Comparison of ENCODE assay signal across 1 cellular context in the genomic region with DNA sequence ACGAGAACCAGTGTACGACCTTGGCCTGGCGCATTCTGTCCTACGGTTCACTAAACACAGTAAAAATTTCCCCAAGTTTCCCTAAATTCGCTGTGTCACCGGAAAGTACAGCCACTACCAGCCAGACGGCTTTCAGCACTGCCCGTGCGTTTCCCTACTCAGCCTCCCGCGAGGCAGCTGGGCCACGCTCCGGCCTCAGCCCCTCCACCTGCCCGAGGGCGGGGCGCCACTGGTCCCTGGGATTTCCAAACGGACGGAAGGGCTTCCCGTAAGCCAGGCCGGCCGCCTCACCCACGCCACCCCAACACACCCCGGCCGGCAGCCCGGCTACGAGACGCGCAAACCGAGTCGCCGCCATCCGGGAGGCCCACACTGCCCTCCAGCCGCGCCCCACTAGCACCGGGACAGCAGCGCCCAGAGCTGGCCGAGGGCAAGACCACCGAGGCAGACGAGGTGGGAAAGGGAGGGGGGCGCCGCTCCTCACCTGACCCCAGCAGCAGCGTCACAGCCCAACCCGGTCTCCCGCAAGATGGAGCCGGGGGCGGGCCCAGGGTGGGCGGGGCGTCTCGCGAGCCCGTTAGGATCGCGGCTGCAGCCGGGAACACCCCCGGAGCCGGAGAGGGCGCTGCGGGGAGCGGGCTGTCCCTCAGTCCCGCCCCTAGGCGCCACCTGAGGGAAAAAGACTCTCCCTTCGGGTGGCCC.
TF ChIP-seq lines count a peak whose summit lies in the region.

A gene (minus strand): TSS at position 531 of the 702 bp plus-strand sequence. CDS start 13,202 bp downstream, outside the sequence.

TF ChIP-seq in K562, 482 proteins besides CTCF, POLR2A, EP300 and RAD21 (continued from another document and continues in another):
- TF ChIP-seq, protein P1, sequence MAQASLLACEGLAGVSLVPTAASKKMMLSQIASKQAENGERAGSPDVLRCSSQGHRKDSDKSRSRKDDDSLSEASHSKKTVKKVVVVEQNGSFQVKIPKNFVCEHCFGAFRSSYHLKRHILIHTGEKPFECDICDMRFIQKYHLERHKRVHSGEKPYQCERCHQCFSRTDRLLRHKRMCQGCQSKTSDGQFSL (CRISPR knock-in tag; IDR thresholded peaks at IDR 0.05) = no peak; the same call in 1 of the 2 replicates
- TF ChIP-seq, protein P1 (tag; IDR thresholded peaks at IDR 0.05) = no peak
- TF ChIP-seq, protein P2, sequence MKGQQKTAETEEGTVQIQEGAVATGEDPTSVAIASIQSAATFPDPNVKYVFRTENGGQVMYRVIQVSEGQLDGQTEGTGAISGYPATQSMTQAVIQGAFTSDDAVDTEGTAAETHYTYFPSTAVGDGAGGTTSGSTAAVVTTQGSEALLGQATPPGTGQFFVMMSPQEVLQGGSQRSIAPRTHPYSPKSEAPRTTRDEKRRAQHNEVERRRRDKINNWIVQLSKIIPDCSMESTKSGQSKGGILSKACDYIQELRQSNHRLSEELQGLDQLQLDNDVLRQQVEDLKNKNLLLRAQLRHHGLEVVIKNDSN (CRISPR knock-in tag; IDR thresholded peaks at IDR 0.05) = peak; percentile 65
- TF ChIP-seq EGR1 (conservative IDR thresholded peaks at IDR 0.05) (peak; percentile 95), KHSRP (IDR thresholded peaks at IDR 0.05) (no peak), ESRRA (IDR thresholded peaks at IDR 0.05; ENCODE audit: borderline replicate concordance, low read depth) (0 out of 2 replicates have a peak, but pooled peaks have one; percentile 40), BRF1 (IDR thresholded peaks at IDR 0.05; ENCODE audit: borderline replicate concordance, extremely low read depth, insufficient read length) (no peak), MIER1 (IDR thresholded peaks at IDR 0.05; ENCODE audit: low read depth) (peak; percentile 10; the same call in 1 of the 2 replicates), SIN3B (IDR thresholded peaks at IDR 0.05; ENCODE audit: low read depth) (no peak), NONO (IDR thresholded peaks at IDR 0.05; ENCODE audit: low read depth in 2 of 2, low read length in 1 of 2) (peak; percentile 49 to 70), PCBP1 (IDR thresholded peaks at IDR 0.05; ENCODE audit: low read depth, low read length, poor library complexity, severe bottlenecking) (peak; percentile 91), RFX5 (IDR thresholded peaks at IDR 0.05; ENCODE audit: low read depth, low read length) (no peak), GABPA (tag; conservative IDR thresholded peaks at IDR 0.05; ENCODE audit: low read depth) (peak; percentile 57), CBX1 (IDR thresholded peaks at IDR 0.05; ENCODE audit: low read depth) (peak; percentile 52; the same call in 1 of the 2 replicates), CBFA2T2 (conservative IDR thresholded peaks at IDR 0.05) (no peak), MYC (IDR thresholded peaks at IDR 0.05; ENCODE audit: low read depth, low read length) (peak; percentile 40; the same call in 1 of the 2 replicates), MYC (CRISPR knock-in tag; IDR thresholded peaks at IDR 0.05; ENCODE audit: borderline replicate concordance, low read depth) (peak; percentile 66; the same call in 1 of the 2 replicates), CBFA2T3 (IDR thresholded peaks at IDR 0.05) (0 out of 2 replicates have a peak, but pooled peaks have one; percentile 4), ERF (CRISPR knock-in tag; IDR thresholded peaks at IDR 0.05) (0 out of 2 replicates have a peak, but pooled peaks have one; percentile 51), KLF13 (tag; IDR thresholded peaks at IDR 0.05; ENCODE audit: borderline replicate concordance, low read depth) (peak; percentile 69; the same call in 1 of the 2 replicates), CBX8 (IDR thresholded peaks at IDR 0.05; ENCODE audit: borderline replicate concordance, extremely low read depth, low read depth, low read length, poor library complexity, severe bottlenecking) (no peak), SMAD2 (IDR thresholded peaks at IDR 0.05; ENCODE audit: low read depth, low read length) (no peak), C11orf30 (IDR thresholded peaks at IDR 0.05; ENCODE audit: low read depth) (peak; percentile 97), PHB2 (IDR thresholded peaks at IDR 0.05; ENCODE audit: low read depth) (no peak), GATAD2B (IDR thresholded peaks at IDR 0.05; ENCODE audit: borderline replicate concordance) (no peak; the same call in 1 of the 2 replicates), BHLHE40 (IDR thresholded peaks at IDR 0.05; ENCODE audit: low read length) (peak; percentile 16; the same call in 1 of the 2 replicates), MAFG (tag; conservative IDR thresholded peaks at IDR 0.05) (peak; percentile 92), SAP30 (IDR thresholded peaks at IDR 0.05; ENCODE audit: borderline replicate concordance, insufficient read depth, low read depth, low read length, poor library complexity, severe bottlenecking) (peak; percentile 67), ETV6 (IDR thresholded peaks at IDR 0.05; ENCODE audit: borderline replicate concordance in 1 of 2, low read depth in 2 of 2, low read length in 1 of 2) (0 out of 4 replicates have a peak, but pooled peaks of 1 of the 2 experiments have one; percentile 32), ETV6 (CRISPR knock-in tag; IDR thresholded peaks at IDR 0.05; ENCODE audit: borderline replicate concordance) (no peak)
- TF ChIP-seq, protein P3, sequence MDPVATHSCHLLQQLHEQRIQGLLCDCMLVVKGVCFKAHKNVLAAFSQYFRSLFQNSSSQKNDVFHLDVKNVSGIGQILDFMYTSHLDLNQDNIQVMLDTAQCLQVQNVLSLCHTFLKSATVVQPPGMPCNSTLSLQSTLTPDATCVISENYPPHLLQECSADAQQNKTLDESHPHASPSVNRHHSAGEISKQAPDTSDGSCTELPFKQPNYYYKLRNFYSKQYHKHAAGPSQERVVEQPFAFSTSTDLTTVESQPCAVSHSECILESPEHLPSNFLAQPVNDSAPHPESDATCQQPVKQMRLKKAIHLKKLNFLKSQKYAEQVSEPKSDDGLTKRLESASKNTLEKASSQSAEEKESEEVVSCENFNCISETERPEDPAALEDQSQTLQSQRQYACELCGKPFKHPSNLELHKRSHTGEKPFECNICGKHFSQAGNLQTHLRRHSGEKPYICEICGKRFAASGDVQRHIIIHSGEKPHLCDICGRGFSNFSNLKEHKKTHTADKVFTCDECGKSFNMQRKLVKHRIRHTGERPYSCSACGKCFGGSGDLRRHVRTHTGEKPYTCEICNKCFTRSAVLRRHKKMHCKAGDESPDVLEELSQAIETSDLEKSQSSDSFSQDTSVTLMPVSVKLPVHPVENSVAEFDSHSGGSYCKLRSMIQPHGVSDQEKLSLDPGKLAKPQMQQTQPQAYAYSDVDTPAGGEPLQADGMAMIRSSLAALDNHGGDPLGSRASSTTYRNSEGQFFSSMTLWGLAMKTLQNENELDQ (CRISPR knock-in tag; IDR thresholded peaks at IDR 0.05; ENCODE audit: borderline replicate concordance) = peak; percentile 87; the same call in 1 of the 2 replicates
- TF ChIP-seq, protein P4, sequence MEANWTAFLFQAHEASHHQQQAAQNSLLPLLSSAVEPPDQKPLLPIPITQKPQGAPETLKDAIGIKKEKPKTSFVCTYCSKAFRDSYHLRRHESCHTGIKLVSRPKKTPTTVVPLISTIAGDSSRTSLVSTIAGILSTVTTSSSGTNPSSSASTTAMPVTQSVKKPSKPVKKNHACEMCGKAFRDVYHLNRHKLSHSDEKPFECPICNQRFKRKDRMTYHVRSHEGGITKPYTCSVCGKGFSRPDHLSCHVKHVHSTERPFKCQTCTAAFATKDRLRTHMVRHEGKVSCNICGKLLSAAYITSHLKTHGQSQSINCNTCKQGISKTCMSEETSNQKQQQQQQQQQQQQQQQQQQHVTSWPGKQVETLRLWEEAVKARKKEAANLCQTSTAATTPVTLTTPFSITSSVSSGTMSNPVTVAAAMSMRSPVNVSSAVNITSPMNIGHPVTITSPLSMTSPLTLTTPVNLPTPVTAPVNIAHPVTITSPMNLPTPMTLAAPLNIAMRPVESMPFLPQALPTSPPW (CRISPR knock-in tag; IDR thresholded peaks at IDR 0.05) = peak; percentile 69
- TF ChIP-seq, protein P5, sequence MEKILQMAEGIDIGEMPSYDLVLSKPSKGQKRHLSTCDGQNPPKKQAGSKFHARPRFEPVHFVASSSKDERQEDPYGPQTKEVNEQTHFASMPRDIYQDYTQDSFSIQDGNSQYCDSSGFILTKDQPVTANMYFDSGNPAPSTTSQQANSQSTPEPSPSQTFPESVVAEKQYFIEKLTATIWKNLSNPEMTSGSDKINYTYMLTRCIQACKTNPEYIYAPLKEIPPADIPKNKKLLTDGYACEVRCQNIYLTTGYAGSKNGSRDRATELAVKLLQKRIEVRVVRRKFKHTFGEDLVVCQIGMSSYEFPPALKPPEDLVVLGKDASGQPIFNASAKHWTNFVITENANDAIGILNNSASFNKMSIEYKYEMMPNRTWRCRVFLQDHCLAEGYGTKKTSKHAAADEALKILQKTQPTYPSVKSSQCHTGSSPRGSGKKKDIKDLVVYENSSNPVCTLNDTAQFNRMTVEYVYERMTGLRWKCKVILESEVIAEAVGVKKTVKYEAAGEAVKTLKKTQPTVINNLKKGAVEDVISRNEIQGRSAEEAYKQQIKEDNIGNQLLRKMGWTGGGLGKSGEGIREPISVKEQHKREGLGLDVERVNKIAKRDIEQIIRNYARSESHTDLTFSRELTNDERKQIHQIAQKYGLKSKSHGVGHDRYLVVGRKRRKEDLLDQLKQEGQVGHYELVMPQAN (IDR thresholded peaks at IDR 0.05; ENCODE audit: borderline replicate concordance) = peak; percentile 97
- TF ChIP-seq, protein P6, sequence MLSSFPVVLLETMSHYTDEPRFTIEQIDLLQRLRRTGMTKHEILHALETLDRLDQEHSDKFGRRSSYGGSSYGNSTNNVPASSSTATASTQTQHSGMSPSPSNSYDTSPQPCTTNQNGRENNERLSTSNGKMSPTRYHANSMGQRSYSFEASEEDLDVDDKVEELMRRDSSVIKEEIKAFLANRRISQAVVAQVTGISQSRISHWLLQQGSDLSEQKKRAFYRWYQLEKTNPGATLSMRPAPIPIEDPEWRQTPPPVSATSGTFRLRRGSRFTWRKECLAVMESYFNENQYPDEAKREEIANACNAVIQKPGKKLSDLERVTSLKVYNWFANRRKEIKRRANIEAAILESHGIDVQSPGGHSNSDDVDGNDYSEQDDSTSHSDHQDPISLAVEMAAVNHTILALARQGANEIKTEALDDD (IDR thresholded peaks at IDR 0.05) = no peak
- TF ChIP-seq, protein P7, sequence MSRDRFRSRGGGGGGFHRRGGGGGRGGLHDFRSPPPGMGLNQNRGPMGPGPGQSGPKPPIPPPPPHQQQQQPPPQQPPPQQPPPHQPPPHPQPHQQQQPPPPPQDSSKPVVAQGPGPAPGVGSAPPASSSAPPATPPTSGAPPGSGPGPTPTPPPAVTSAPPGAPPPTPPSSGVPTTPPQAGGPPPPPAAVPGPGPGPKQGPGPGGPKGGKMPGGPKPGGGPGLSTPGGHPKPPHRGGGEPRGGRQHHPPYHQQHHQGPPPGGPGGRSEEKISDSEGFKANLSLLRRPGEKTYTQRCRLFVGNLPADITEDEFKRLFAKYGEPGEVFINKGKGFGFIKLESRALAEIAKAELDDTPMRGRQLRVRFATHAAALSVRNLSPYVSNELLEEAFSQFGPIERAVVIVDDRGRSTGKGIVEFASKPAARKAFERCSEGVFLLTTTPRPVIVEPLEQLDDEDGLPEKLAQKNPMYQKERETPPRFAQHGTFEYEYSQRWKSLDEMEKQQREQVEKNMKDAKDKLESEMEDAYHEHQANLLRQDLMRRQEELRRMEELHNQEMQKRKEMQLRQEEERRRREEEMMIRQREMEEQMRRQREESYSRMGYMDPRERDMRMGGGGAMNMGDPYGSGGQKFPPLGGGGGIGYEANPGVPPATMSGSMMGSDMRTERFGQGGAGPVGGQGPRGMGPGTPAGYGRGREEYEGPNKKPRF (IDR thresholded peaks at IDR 0.05; ENCODE audit: low read depth, low read length) = no peak
- TF ChIP-seq, protein P8, sequence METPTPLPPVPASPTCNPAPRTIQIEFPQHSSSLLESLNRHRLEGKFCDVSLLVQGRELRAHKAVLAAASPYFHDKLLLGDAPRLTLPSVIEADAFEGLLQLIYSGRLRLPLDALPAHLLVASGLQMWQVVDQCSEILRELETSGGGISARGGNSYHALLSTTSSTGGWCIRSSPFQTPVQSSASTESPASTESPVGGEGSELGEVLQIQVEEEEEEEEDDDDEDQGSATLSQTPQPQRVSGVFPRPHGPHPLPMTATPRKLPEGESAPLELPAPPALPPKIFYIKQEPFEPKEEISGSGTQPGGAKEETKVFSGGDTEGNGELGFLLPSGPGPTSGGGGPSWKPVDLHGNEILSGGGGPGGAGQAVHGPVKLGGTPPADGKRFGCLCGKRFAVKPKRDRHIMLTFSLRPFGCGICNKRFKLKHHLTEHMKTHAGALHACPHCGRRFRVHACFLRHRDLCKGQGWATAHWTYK (CRISPR knock-in tag; IDR thresholded peaks at IDR 0.05) = peak; percentile 47; the same call in 1 of the 2 replicates
- TF ChIP-seq, protein P9, sequence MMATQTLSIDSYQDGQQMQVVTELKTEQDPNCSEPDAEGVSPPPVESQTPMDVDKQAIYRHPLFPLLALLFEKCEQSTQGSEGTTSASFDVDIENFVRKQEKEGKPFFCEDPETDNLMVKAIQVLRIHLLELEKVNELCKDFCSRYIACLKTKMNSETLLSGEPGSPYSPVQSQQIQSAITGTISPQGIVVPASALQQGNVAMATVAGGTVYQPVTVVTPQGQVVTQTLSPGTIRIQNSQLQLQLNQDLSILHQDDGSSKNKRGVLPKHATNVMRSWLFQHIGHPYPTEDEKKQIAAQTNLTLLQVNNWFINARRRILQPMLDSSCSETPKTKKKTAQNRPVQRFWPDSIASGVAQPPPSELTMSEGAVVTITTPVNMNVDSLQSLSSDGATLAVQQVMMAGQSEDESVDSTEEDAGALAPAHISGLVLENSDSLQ (IDR thresholded peaks at IDR 0.05) = peak; percentile 80
- TF ChIP-seq, protein P10, sequence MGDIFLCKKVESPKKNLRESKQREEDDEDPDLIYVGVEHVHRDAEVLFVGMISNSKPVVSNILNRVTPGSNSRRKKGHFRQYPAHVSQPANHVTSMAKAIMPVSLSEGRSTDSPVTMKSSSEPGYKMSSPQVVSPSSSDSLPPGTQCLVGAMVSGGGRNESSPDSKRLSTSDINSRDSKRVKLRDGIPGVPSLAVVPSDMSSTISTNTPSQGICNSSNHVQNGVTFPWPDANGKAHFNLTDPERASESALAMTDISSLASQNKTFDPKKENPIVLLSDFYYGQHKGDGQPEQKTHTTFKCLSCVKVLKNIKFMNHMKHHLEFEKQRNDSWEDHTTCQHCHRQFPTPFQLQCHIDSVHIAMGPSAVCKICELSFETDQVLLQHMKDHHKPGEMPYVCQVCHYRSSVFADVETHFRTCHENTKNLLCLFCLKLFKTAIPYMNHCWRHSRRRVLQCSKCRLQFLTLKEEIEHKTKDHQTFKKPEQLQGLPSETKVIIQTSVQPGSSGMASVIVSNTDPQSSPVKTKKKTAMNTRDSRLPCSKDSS (IDR thresholded peaks at IDR 0.05; ENCODE audit: low read depth, partially characterized antibody) = no peak
